ENCODE assay signal across 1 cellular context in genomic region chr6:108797951-108798671, GRCh38.
TF ChIP-seq lines count a peak whose summit lies in the region.

No MANE protein-coding gene starts in this region.

TF ChIP-seq in HepG2, 621 proteins besides CTCF, POLR2A, EP300 and RAD21 (continued from another document):
- TF ChIP-seq, protein P1, sequence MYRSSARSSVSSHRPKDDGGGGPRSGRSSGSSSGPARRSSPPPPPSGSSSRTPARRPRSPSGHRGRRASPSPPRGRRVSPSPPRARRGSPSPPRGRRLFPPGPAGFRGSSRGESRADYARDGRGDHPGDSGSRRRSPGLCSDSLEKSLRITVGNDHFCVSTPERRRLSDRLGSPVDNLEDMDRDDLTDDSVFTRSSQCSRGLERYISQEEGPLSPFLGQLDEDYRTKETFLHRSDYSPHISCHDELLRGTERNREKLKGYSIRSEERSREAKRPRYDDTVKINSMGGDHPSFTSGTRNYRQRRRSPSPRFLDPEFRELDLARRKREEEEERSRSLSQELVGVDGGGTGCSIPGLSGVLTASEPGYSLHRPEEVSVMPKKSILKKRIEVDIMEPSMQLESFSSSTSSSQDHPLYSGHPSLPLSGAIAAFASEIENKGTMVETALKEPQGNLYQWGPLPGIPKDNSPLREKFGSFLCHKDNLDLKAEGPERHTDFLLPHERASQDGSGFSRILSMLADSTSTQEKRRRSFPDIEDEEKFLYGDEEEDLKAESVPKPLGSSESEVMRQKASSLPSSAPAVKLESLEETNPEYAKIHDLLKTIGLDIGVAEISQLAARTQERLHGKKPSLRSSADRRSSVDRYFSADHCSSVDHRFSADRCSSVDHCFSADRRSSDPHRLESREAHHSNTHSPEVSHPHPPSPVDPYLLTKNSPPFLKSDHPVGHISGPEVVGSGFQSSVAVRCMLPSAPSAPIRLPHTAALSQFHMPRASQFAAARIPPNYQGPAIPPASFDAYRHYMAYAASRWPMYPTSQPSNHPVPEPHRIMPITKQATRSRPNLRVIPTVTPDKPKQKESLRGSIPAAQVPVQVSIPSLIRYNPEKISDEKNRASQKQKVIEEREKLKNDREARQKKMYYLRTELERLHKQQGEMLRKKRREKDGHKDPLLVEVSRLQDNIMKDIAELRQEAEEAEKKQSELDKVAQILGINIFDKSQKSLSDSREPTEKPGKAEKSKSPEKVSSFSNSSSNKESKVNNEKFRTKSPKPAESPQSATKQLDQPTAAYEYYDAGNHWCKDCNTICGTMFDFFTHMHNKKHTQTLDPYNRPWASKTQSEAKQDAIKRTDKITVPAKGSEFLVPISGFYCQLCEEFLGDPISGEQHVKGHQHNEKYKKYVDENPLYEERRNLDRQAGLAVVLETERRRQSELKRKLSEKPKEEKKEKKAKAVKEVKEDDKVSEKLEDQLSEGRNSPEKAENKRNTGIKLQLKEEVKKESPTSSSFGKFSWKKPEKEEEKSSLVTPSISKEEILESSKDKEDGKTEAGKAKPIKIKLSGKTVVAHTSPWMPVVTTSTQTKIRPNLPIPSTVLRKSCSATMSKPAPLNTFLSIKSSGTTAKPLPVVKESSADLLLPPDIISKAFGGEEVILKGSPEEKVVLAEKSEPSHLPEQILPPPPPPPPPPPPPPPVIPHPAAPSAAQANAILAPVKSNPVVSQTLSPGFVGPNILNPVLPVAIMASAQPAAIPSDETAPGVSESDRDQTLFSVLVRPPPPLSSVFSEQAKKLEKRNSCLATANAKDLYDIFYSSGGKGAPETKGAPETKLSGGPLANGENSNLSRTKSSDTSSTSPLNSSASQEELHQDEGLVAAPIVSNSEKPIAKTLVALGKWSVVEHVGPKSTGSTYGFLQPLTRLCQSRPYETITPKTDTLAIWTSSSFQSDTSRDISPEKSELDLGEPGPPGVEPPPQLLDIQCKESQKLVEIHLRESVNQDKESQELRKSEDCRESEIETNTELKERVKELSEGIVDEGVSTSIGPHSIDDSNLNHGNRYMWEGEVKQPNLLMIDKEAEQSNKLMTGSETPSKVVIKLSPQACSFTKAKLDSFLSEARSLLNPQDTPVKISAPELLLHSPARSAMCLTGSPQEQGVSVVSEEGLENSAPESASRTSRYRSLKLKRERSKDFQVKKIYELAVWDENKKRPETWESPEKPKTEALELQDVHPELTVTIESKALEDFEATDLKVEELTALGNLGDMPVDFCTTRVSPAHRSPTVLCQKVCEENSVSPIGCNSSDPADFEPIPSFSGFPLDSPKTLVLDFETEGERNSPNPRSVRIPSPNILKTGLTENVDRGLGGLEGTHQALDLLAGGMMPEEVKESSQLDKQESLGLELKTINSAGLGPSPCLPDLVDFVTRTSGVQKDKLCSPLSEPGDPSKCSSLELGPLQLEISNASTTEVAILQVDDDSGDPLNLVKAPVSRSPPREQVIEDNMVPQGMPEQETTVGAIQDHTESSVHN (CRISPR knock-in tag; IDR thresholded peaks at IDR 0.05) = no peak
- TF ChIP-seq ZNF280D (CRISPR knock-in tag; IDR thresholded peaks at IDR 0.05) = no peak
- no peak for TF ChIP-seq ZNF567 (CRISPR knock-in tag; IDR thresholded peaks at IDR 0.05; ENCODE audit: borderline replicate concordance)
- TF ChIP-seq ZNF501 (CRISPR knock-in tag; IDR thresholded peaks at IDR 0.05) = no peak
- TF ChIP-seq ZNF607 (CRISPR knock-in tag; IDR thresholded peaks at IDR 0.05; ENCODE audit: borderline replicate concordance) = no peak
- TF ChIP-seq RCOR2 (CRISPR knock-in tag; IDR thresholded peaks at IDR 0.05) = no peak
- TF ChIP-seq NCOA1 (CRISPR knock-in tag; IDR thresholded peaks at IDR 0.05) = no peak
- TF ChIP-seq ZNF576 (CRISPR knock-in tag; IDR thresholded peaks at IDR 0.05) = no peak
- TF ChIP-seq NCOR1 (IDR thresholded peaks at IDR 0.05; ENCODE audit: borderline replicate concordance, low read length) = no peak
- no peak for TF ChIP-seq HNRNPK (IDR thresholded peaks at IDR 0.05; ENCODE audit: low read depth, low read length, poor library complexity, severe bottlenecking)
- 0 out of 2 replicates have a peak, but pooled peaks have one; percentile 10 for TF ChIP-seq SAP130 (CRISPR knock-in tag; IDR thresholded peaks at IDR 0.05; ENCODE audit: low read depth)
- 0 out of 2 replicates have a peak, but pooled peaks have one; percentile 13 for TF ChIP-seq CEBPG (CRISPR knock-in tag; IDR thresholded peaks at IDR 0.05)
- TF ChIP-seq RXRB (CRISPR knock-in tag; IDR thresholded peaks at IDR 0.05; ENCODE audit: borderline replicate concordance) = peak; percentile 23; the same call in 1 of the 2 replicates
- no peak for TF ChIP-seq CERS6 (CRISPR knock-in tag; IDR thresholded peaks at IDR 0.05)
- no peak for TF ChIP-seq ELF1 (CRISPR knock-in tag; IDR thresholded peaks at IDR 0.05)
- no peak for TF ChIP-seq NONO (IDR thresholded peaks at IDR 0.05)
- TF ChIP-seq NONO (CRISPR knock-in tag; conservative IDR thresholded peaks at IDR 0.05) = no peak
- TF ChIP-seq ZSCAN25 (CRISPR knock-in tag; IDR thresholded peaks at IDR 0.05) = no peak
- TF ChIP-seq DNMT1 (CRISPR knock-in tag; IDR thresholded peaks at IDR 0.05) = no peak
- TF ChIP-seq HMG20A (CRISPR knock-in tag; IDR thresholded peaks at IDR 0.05; ENCODE audit: borderline replicate concordance) = 0 out of 2 replicates have a peak, but pooled peaks have one; percentile 9
- peak in 1 of 2 experiments; percentile 55; a peak in 2 of 4 replicates for TF ChIP-seq ATF4 (CRISPR knock-in tag; IDR thresholded peaks at IDR 0.05)
- no peak for TF ChIP-seq KAT8 (CRISPR knock-in tag; IDR thresholded peaks at IDR 0.05)
- TF ChIP-seq CHCHD3 (CRISPR knock-in tag; IDR thresholded peaks at IDR 0.05) = no peak
- TF ChIP-seq RAD51 (IDR thresholded peaks at IDR 0.05; ENCODE audit: borderline replicate concordance) = no peak
- no peak for TF ChIP-seq BRF2 (CRISPR knock-in tag; IDR thresholded peaks at IDR 0.05)
TF ChIP-seq in HepG2: peak in this region for 5.
